In the genomic region with DNA sequence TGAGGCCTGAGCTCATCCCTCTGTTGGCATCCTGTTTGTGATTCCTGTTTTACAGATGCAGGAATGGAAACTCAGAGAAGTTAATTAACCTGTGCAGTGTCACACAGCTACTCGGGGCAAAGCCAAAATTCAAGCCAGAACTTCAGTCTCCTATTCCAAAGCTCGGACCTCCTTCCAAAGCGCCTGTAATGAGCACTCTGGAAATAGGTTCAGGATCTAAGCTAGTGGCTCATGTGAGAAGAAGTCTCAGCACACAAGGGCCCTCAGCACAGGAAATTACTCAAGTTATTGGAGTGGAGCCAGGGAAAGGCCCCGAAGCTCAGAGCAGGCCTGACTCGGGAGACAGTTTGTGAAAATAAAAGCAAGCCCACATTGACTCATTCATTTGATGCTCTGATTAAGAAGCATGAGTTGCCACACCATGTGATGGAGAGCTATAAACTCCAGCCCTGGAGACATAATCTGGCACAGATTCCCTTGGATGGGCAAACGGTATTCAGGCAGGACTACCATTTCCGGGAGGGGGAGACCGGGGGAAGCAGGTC, we compare ENCODE assay signal across 8 cellular contexts. TPM values are rescaled to one million over a fixed set of nuclear protein-coding genes. Genes with fewer than 3 reads are reported as not detected.
DNase-seq lines count a peak whose midpoint lies in the region; ATAC-seq and TF ChIP-seq lines count a peak whose summit lies in the region.

No MANE protein-coding gene starts in this region.

- peak overlapping the region; percentile 72 to 89 for H3K27ac ChIP-seq in ascending aorta
- H3K27ac ChIP-seq in MM.1S (ENCODE audit: low read length): no peak overlapping the region

- H3K79me2 ChIP-seq in MM.1S (ENCODE audit: low read length): no peaks in the 10 kb centered on the region

- peak overlapping the region; percentile 31; the same call in 1 of the 2 replicates for H3K4me3 ChIP-seq in BE2C (ENCODE audit: low read depth, low read length)
- H3K4me3 ChIP-seq in ascending aorta: no peak overlapping the region
- no peak overlapping the region for H3K4me3 ChIP-seq in MM.1S (ENCODE audit: low read length)

- peaks cover 2% of the 10 kb centered on the region for H3K36me3 Mint-ChIP-seq in T-helper 1 cell treated with Interleukin-12 subunit alpha and Interleukin-12 subunit beta and Interleukin-4 antibody, amounts not matched to agents 30 μg/mL and 1 μg/mL, for 36 hours (ENCODE audit: low read depth)

- no peaks in the 10 kb centered on the region for H3K9me2 ChIP-seq in MM.1S (replicated peaks; ENCODE audit: insufficient read depth, low read length)

- DNase-seq in BE2C: peak; percentile 74
- peak; percentile 100 for DNase-seq in HT1080 (ENCODE audit: low read depth)
- DNase-seq in ascending aorta (ENCODE audit: low spot score in 2 of 2): peak; percentile 72 to 94
- DNase-seq in iris pigment epithelial cell (ENCODE audit: low read depth): peak; percentile 99
- peak; percentile 60 to 72 for DNase-seq in stimulated activated CD4-positive, alpha-beta T cell treated with anti-CD3 and anti-CD28 coated beads, Interleukin-2, amount 100 ng/mL, for 24 hours
- DNase-seq in MM.1S: no peak

- H2AFZ ChIP-seq in MM.1S (ENCODE audit: low read length): no peak overlapping the region

- no peaks in the 10 kb centered on the region for H3K9me3 ChIP-seq in BE2C
- H3K9me3 ChIP-seq in ascending aorta: no peaks in the 10 kb centered on the region
- H3K9me3 ChIP-seq in MM.1S (replicated peaks; ENCODE audit: insufficient read depth, low read length): no peaks in the 10 kb centered on the region

- ATAC-seq in GM19463 (IDR thresholded peaks at IDR 0.05; ENCODE audit: unreplicated experiment): peak; percentile 85

- TF ChIP-seq CTCF in BE2C (IDR thresholded peaks at IDR 0.05; ENCODE audit: low read depth, low read length) (no peak), ascending aorta (IDR thresholded peaks at IDR 0.05) (no peak), MM.1S (IDR thresholded peaks at IDR 0.05; ENCODE audit: low read length) (no peak)

- no peaks in the 10 kb centered on the region for H3F3A ChIP-seq in MM.1S (ENCODE audit: insufficient read depth, low read length)

- peaks cover 31% of the 10 kb centered on the region for H3K4me1 ChIP-seq in BE2C
- peaks cover 4 to 8% of the 10 kb centered on the region in 2 donors for H3K4me1 ChIP-seq in ascending aorta
- peaks cover 17% of the 10 kb centered on the region for H3K4me1 ChIP-seq in MM.1S (ENCODE audit: low read length)

- no peak overlapping the region for H3K4me2 ChIP-seq in MM.1S (ENCODE audit: low read depth, low read length)

- H3K36me3 ChIP-seq in BE2C (no peaks in the 10 kb centered on the region), ascending aorta (no peaks in the 10 kb centered on the region), MM.1S (replicated peaks; ENCODE audit: insufficient read depth, low read length) (no peaks in the 10 kb centered on the region)

- no peaks in the 10 kb centered on the region for H3K9me3 Mint-ChIP-seq in T-helper 1 cell treated with Interleukin-12 subunit alpha and Interleukin-12 subunit beta and Interleukin-4 antibody, amounts not matched to agents 30 μg/mL and 1 μg/mL, for 36 hours

- H3K27me3 ChIP-seq in BE2C: no peaks in the 10 kb centered on the region
- no peaks in the 10 kb centered on the region for H3K27me3 ChIP-seq in ascending aorta
- H3K27me3 ChIP-seq in MM.1S (replicated peaks; ENCODE audit: insufficient read depth, low read length): no peaks in the 10 kb centered on the region

- peak overlapping the region; percentile 27 for H3K27ac Mint-ChIP-seq in T-helper 1 cell treated with Interleukin-12 subunit alpha and Interleukin-12 subunit beta and Interleukin-4 antibody, amounts not matched to agents 30 μg/mL and 1 μg/mL, for 36 hours

- peaks cover 5% of the 10 kb centered on the region for H3K4me1 Mint-ChIP-seq in T-helper 1 cell treated with Interleukin-12 subunit alpha and Interleukin-12 subunit beta and Interleukin-4 antibody, amounts not matched to agents 30 μg/mL and 1 μg/mL, for 36 hours (ENCODE audit: low read depth)

- no peaks in the 10 kb centered on the region for H4K20me1 ChIP-seq in MM.1S (ENCODE audit: insufficient read depth, low read length)

- no peak overlapping the region for H3K9ac ChIP-seq in MM.1S (ENCODE audit: low read length)

- H3K27me3 Mint-ChIP-seq in T-helper 1 cell treated with Interleukin-12 subunit alpha and Interleukin-12 subunit beta and Interleukin-4 antibody, amounts not matched to agents 30 μg/mL and 1 μg/mL, for 36 hours (ENCODE audit: low read depth): no peaks in the 10 kb centered on the region

- H3K4me3 Mint-ChIP-seq in T-helper 1 cell treated with Interleukin-12 subunit alpha and Interleukin-12 subunit beta and Interleukin-4 antibody, amounts not matched to agents 30 μg/mL and 1 μg/mL, for 36 hours: no peak overlapping the region

- intact Hi-C loops in ascending aorta (cut with DNase I): loop anchor here (1.0 kb wide), 1 partner anchor 8 kb away; no protein-coding TSS in a partner anchor

RNA-seq across cellular contexts. Expression of a gene that starts 50.6 kb away (rescaled TPM):
- polyA plus RNA-seq in BE2C (2012; ENCODE audit: insufficient read depth, insufficient read length, low read depth): 8.4 TPM
- total RNA-seq in HT1080 (2014; rRNA removed; shearing (Covaris generic)): 5.4 and 5.7 TPM in 2 replicates
- polyA plus RNA-seq in HT1080 (2015; cell fraction: cytosol; rRNA removed): 3.1 and 4.7 TPM in 2 replicates
- 12.8 and 15.5 TPM in 2 replicates for polyA plus RNA-seq in HT1080 (2015; cell fraction: nucleus; rRNA removed)
- total RNA-seq in ascending aorta: 169 TPM

Comparison
In these comparisons a context has a peak if more than half of its experiments do, and no peak if none do; other contexts are left out.
1. RNA of a gene that starts 50.6 kb away (total RNA-seq): 169 TPM in ascending aorta (single experiment); 5.4 to 5.7 TPM in HT1080; every median in the first group is over 10 times any median in the second.